In genomic region chr2:183123117-183123958, GRCh38 we compare ENCODE assay signal across 8 cellular contexts. TPM values are rescaled to one million over a fixed set of nuclear protein-coding genes. Genes with fewer than 3 reads are reported as not detected.
DNase-seq lines count a peak whose midpoint lies in the region; ATAC-seq and TF ChIP-seq lines count a peak whose summit lies in the region.

No MANE protein-coding gene starts in this region.

- H3K4me3 ChIP-seq in ascending aorta (peak overlapping the region; percentile 81 to 94), testis (peak overlapping the region; percentile 83 to 88)

- WGBS in testis, 2 donors, result 20 to 21% methylated on average over 17 of the region's 17 CpGs

- H3K27ac ChIP-seq in ascending aorta (peak overlapping the region; percentile 87), testis (peak overlapping the region; percentile 85 to 87)

- H3K9me3 ChIP-seq in ascending aorta, result no peaks in the 10 kb centered on the region
- H3K9me3 ChIP-seq in testis, result no peaks in the 10 kb centered on the region

- H3K4me1 ChIP-seq in ascending aorta (peaks cover 0 to 7% of the 10 kb centered on the region in 2 donors), testis (peaks cover 3% of the 10 kb centered on the region)

- H3K27me3 ChIP-seq in ascending aorta, result no peaks in the 10 kb centered on the region
- H3K27me3 ChIP-seq in testis, result no peaks in the 10 kb centered on the region

- TF ChIP-seq CTCF in ascending aorta (IDR thresholded peaks at IDR 0.05), result no peak
- no peak for TF ChIP-seq CTCF in testis (IDR thresholded peaks at IDR 0.05)

- no peak for TF ChIP-seq POLR2A in testis (IDR thresholded peaks at IDR 0.05)

- no peak for DNase-seq in Right ventricle myocardium superior
- no peak for DNase-seq in left cardiac atrium
- DNase-seq in ascending aorta (ENCODE audit: low spot score in 2 of 2), result no peak
- DNase-seq in left colon, result peak in 1 of 2 donors; percentile 18
- DNase-seq in testis, result no peak
- no peak for DNase-seq in SHP77 treated with DMSO at 0.1 percent for 48 hours (lab: John Stamatoyannopoulos, UW)
- DNase-seq in NCI-H1092 (lab: John Stamatoyannopoulos, UW), result no peak

- intact Hi-C loops in Right ventricle myocardium superior (cut with DNase I) (no loop called here), left cardiac atrium (cut with DNase I) (loop anchor here in 1 of 2 donors (5.0 kb wide), 1 partner anchor 41 kb away; no protein-coding TSS in a partner anchor), ascending aorta (cut with DNase I) (no loop called here), left colon (cut with DNase I, micrococcal nuclease) (loop anchor here in 1 of 2 donors (5.0 kb wide), 1 partner anchor 46 kb away; the partner anchor contains the start of gene DUSP19), testis (cut with DNase I; ENCODE audit: low total_unique reads) (no loop called here)

- peak; percentile 22 for ATAC-seq in Right ventricle myocardium superior (ENCODE audit: poor library complexity)
- ATAC-seq in left cardiac atrium, result no peak
- peak; percentile 17 for ATAC-seq in left colon
- no peak for ATAC-seq in GM21576 (IDR thresholded peaks at IDR 0.05; ENCODE audit: unreplicated experiment)

- H3K36me3 ChIP-seq in ascending aorta (no peaks in the 10 kb centered on the region), testis (ENCODE audit: low read depth, missing control alignments) (no peaks in the 10 kb centered on the region)

RNA-seq across cellular contexts. Expression of gene NUP35, which starts 0.9 kb away (rescaled TPM):
- total RNA-seq in Right ventricle myocardium superior (9.6 TPM), left cardiac atrium (1 to 10 TPM; 8.5 to 9.7 TPM), ascending aorta (not detected), left colon (10 to 100 TPM in 1 of 2 donors, 1 to 10 TPM in 1; 7.7 to 11.0 TPM), testis (10 to 100 TPM; 29.9 to 54.8 TPM)
- 35.9 TPM for polyA plus RNA-seq in testis (ENCODE audit: insufficient read depth, low read depth, low replicate concordance)

RNA-seq across cellular contexts. Expression of gene DUSP19, which starts 44.8 kb away (rescaled TPM):
- 10.8 TPM for total RNA-seq in Right ventricle myocardium superior
- total RNA-seq in left cardiac atrium, result 10 to 100 TPM in 1 of 2 donors, 1 to 10 TPM in 1; 5.9 to 10.5 TPM
- total RNA-seq in ascending aorta, result 1.3 TPM
- 1 to 10 TPM; 1.0 to 2.4 TPM for total RNA-seq in left colon
- total RNA-seq in testis, result 1 to 10 TPM; 3.8 to 4.3 TPM
- 4.5 TPM for polyA plus RNA-seq in testis (ENCODE audit: insufficient read depth, low read depth, low replicate concordance)

Comparison
In these comparisons a context has a peak if more than half of its experiments do, and no peak if none do; other contexts are left out.
1. ATAC-seq: peak in Right ventricle myocardium superior (single experiment) and left colon (single experiment); none in left cardiac atrium (0 of 2) and GM21576 (single experiment).